ENCODE assay signal across 9 cellular contexts in genomic region chr20:48698507-48699267, GRCh38.
DNase-seq lines count a peak whose midpoint lies in the region; ATAC-seq and TF ChIP-seq lines count a peak whose summit lies in the region.
"Had no signal": no experiment of that assay in that cellular context is flagged by ENCODE, and none has a peak within 500 bp of the region (broad histone marks: within the 10 kb centered on the region; RNA-seq: fewer than 3 reads in every experiment).

No MANE protein-coding gene starts in this region.

- H3K36me3 ChIP-seq in Panc1 (ENCODE audit: control insufficient read depth, insufficient read depth, low read length), result no peaks in the 10 kb centered on the region

- ATAC-seq in Panc1 (0 out of 2 replicates have a peak, but pooled peaks have one; percentile 24), HG02642 (IDR thresholded peaks at IDR 0.05; ENCODE audit: poor library complexity, unreplicated experiment) (no peak)
- no peak for ATAC-seq in CD4-positive, alpha-beta T cell (ENCODE audit: poor library complexity)

- in situ Hi-C loops in Panc1 (cut with HindIII; ENCODE audit: low pct_unique_long_range_greater_than_20kb, low sequenced_read_pairs), result no loop called here
- in situ Hi-C loops in G401 (cut with HindIII; ENCODE audit: low sequenced_read_pairs), result no loop called here

- DNase-seq in Panc1 (ENCODE audit: low read depth, low spot score), result no peak
- no peak for DNase-seq in coronary artery (ENCODE audit: low spot score)
- DNase-seq in retinal pigment epithelial cell (ENCODE audit: low read depth), result no peak
- no peak for DNase-seq in G401 (ENCODE audit: low spot score)
- no peak for DNase-seq in CD4-positive, alpha-beta T cell
- no peak for DNase-seq in C1 segment of cervical spinal cord (lab: John Stamatoyannopoulos, UW)
- DNase-seq: effector CD4-positive, alpha-beta T cell had no signal

- POLR2A ChIA-PET in Panc1 (lab: Charles Lee), result no interaction called here
- POLR2A ChIA-PET in CD4-positive, alpha-beta T cell (lab: Charles Lee), result no interaction called here

- H3K4me3 Mint-ChIP-seq in CD4-positive, alpha-beta T cell, result no peak overlapping the region

- no peak overlapping the region for H3K27ac Mint-ChIP-seq in CD4-positive, alpha-beta T cell

- no peaks in the 10 kb centered on the region for H3K27me3 ChIP-seq in Panc1 (ENCODE audit: control insufficient read depth, insufficient read depth, low read length)
- H3K27me3 ChIP-seq in CD4-positive, alpha-beta T cell (ENCODE audit: control insufficient read depth, insufficient read depth, low read length), result no peaks in the 10 kb centered on the region

- H3K4me1 Mint-ChIP-seq in CD4-positive, alpha-beta T cell (ENCODE audit: low read depth), result no peaks in the 10 kb centered on the region

- no TSS peak for BruUV-seq in Panc1 (replicated peaks; lab: Mats Ljungman, UMichigan)

- H3K4me1 ChIP-seq in Panc1 (ENCODE audit: control insufficient read depth, insufficient read depth, low read length), result no peaks in the 10 kb centered on the region

- H3K4me3 ChIP-seq in Panc1 (ENCODE audit: low read depth in 2 of 2, low read length in 2 of 2) (no peak overlapping the region), coronary artery (no peak overlapping the region), retinal pigment epithelial cell (ENCODE audit: low read length) (no peak overlapping the region)

- peak; percentile 38 for TF ChIP-seq CTCF in GM12873 (IDR thresholded peaks at IDR 0.05; ENCODE audit: insufficient read depth, low read depth, low read length, missing control alignments)
- TF ChIP-seq CTCF in Panc1 (IDR thresholded peaks at IDR 0.05), result no peak
- TF ChIP-seq CTCF in coronary artery (IDR thresholded peaks at IDR 0.05), result no peak
- peak; percentile 16 for TF ChIP-seq CTCF in retinal pigment epithelial cell (conservative IDR thresholded peaks at IDR 0.05; ENCODE audit: low read depth, low read length)
- TF ChIP-seq CTCF in CD4-positive, alpha-beta T cell (IDR thresholded peaks at IDR 0.05), result no peak

- no peaks in the 10 kb centered on the region for H3K27me3 Mint-ChIP-seq in CD4-positive, alpha-beta T cell

- H3K9me3 Mint-ChIP-seq in CD4-positive, alpha-beta T cell, result no peaks in the 10 kb centered on the region

- no peaks in the 10 kb centered on the region for H3K9me3 ChIP-seq in Panc1 (ENCODE audit: control insufficient read depth, insufficient read depth, low read depth, low read length)
- H3K9me3 ChIP-seq in CD4-positive, alpha-beta T cell (ENCODE audit: control insufficient read depth, low read length), result no peaks in the 10 kb centered on the region

- peaks cover 48% of the 10 kb centered on the region for H3K36me3 Mint-ChIP-seq in CD4-positive, alpha-beta T cell (ENCODE audit: low read depth)

- H3K27ac ChIP-seq in Panc1 (ENCODE audit: low read length) (no peak overlapping the region), coronary artery (peak overlapping the region; percentile 91 to 94)
- H3K27ac ChIP-seq in CD4-positive, alpha-beta T cell (ENCODE audit: low read depth, low read length), result no peak overlapping the region

- CTCF ChIA-PET in Panc1 (lab: Charles Lee), result no interaction called here
- CTCF ChIA-PET in CD4-positive, alpha-beta T cell (lab: Charles Lee), result interaction anchor here (1.1 kb wide), 1 partner anchor 206 kb away, joined by 4 read pairs; no protein-coding TSS in a partner anchor

- intact Hi-C loops in Panc1 (cut with micrococcal nuclease; ENCODE audit: unreplicated experiment), result no loop called here
- intact Hi-C loops in CD4-positive, alpha-beta T cell (cut with DNase I, micrococcal nuclease), result no loop called here

Comparison
In these comparisons a context has a peak if more than half of its experiments do, and no peak if none do; other contexts are left out.
1. CTCF ChIP-seq: peak in GM12873 (single experiment) and retinal pigment epithelial cell (single experiment); none in Panc1 (single experiment), coronary artery (single experiment) and CD4-positive, alpha-beta T cell (single experiment).
2. H3K27ac ChIP-seq: peak in coronary artery (2 of 2); none in Panc1 (single experiment) and CD4-positive, alpha-beta T cell (single experiment).